In genomic region chr14:24271134-24271833, GRCh38 we compare ENCODE assay signal across 8 cellular contexts. TPM values are rescaled to one million over a fixed set of nuclear protein-coding genes. Genes with fewer than 3 reads are reported as not detected.
A peak's percentile ranks its signal among the peaks of the same experiment; 100 is the strongest.
DNase-seq lines count a peak whose midpoint lies in the region; ATAC-seq and TF ChIP-seq lines count a peak whose summit lies in the region.

TSS of gene RABGGTA (minus strand) at chr14:24271597. CDS start at chr14:24271115, 482 bp downstream.

- H3K4me3 ChIP-seq in GM12875 (ENCODE audit: low read depth, low read length), result peak within 1 kb of the TSS; percentile 67

- H3K36me3 Mint-ChIP-seq in progenitor cell of endocrine pancreas (ENCODE audit: insufficient read depth), result peaks cover 5% of the 10 kb centered on the region

- intact Hi-C loops in left cardiac atrium (cut with DNase I), result no loop called here

- DNase-seq in NCI-H1417 (lab: John Stamatoyannopoulos, UW) (peak; percentile 94 to 98 (median 96)), T follicular helper cell (ENCODE audit: low read depth) (peak; percentile 90), left cardiac atrium (peak; percentile 88), progenitor cell of endocrine pancreas (ENCODE audit: low spot score, unreplicated experiment) (peak; percentile 85), ureter (ENCODE audit: low spot score) (peak; percentile 89)

- 0 to 1% (median 1%) methylated on average over 58 to 61 of the region's 61 CpGs for WGBS in adipose tissue, 3 donors

- TF ChIP-seq CTCF in GM12875 (IDR thresholded peaks at IDR 0.05; ENCODE audit: borderline replicate concordance, insufficient read depth, low read depth, low read length) (peak; percentile 91), progenitor cell of endocrine pancreas (IDR thresholded peaks at IDR 0.05; ENCODE audit: unreplicated experiment) (peak; percentile 73)

- peak within 1 kb of the TSS; percentile 96 for H3K27ac Mint-ChIP-seq in progenitor cell of endocrine pancreas

- peak; percentile 85 for ATAC-seq in HG02763 (IDR thresholded peaks at IDR 0.05; ENCODE audit: unreplicated experiment)
- ATAC-seq in left cardiac atrium, result peak; percentile 91 to 98

- H3K27me3 Mint-ChIP-seq in progenitor cell of endocrine pancreas, result no peaks in the 10 kb centered on the region

- peak within 1 kb of the TSS; percentile 85 for H3K4me3 Mint-ChIP-seq in progenitor cell of endocrine pancreas (ENCODE audit: low read depth)

- H3K9me3 Mint-ChIP-seq in progenitor cell of endocrine pancreas (ENCODE audit: low read depth), result no peaks in the 10 kb centered on the region

- peak within 1 kb of the TSS; percentile 31 for H3K27ac ChIP-seq in adipose tissue (ENCODE audit: low read depth, low read length)

- H3K4me1 Mint-ChIP-seq in progenitor cell of endocrine pancreas (ENCODE audit: low read depth), result peaks cover 12% of the 10 kb centered on the region

RNA-seq across cellular contexts. Expression of gene RABGGTA, which starts in this region (rescaled TPM):
- polyA plus RNA-seq in adipose tissue, result 10 to 100 TPM; 20.7 to 27.0 (median 23.0) TPM
- total RNA-seq in left cardiac atrium, result 10 to 100 TPM; 16.1 to 18.6 TPM
- total RNA-seq in progenitor cell of endocrine pancreas, result 25.9 and 33.1 TPM in 2 replicates
- 36.1 TPM for total RNA-seq in ureter

Comparison
In these comparisons a context has a peak if more than half of its experiments do, and no peak if none do; other contexts are left out.
1. Peak in every context shown above with its lines: DNase-seq, ATAC-seq, H3K4me3 ChIP-seq and H3K27ac ChIP-seq.